ENCODE assay signal across 8 cellular contexts in genomic region chr19:3176715-3177501, GRCh38. TPM values are rescaled to one million over a fixed set of nuclear protein-coding genes. Genes with fewer than 3 reads are reported as not detected.
A peak's percentile ranks its signal among the peaks of the same experiment; 100 is the strongest.
DNase-seq lines count a peak whose midpoint lies in the region; ATAC-seq and TF ChIP-seq lines count a peak whose summit lies in the region.

No MANE protein-coding gene starts in this region.

- peaks cover 19% of the 10 kb centered on the region for H3K36me3 Mint-ChIP-seq in activated naive CD8-positive, alpha-beta T cell treated with anti-CD3 and anti-CD28 coated beads, Interleukin-2, amount 10 ng/mL, durations not matched to agents 7 days and 5 days
- H3K36me3 Mint-ChIP-seq in natural killer cell (no peaks in the 10 kb centered on the region), osteocyte (ENCODE audit: unreplicated experiment) (no peaks in the 10 kb centered on the region)

- H3K36me3 ChIP-seq in SJSA1: no peaks in the 10 kb centered on the region

- peaks cover 14% of the 10 kb centered on the region for H3K4me1 Mint-ChIP-seq in activated naive CD8-positive, alpha-beta T cell treated with anti-CD3 and anti-CD28 coated beads, Interleukin-2, amount 10 ng/mL, durations not matched to agents 7 days and 5 days
- peaks cover 27 to 40% of the 10 kb centered on the region in 2 donors for H3K4me1 Mint-ChIP-seq in natural killer cell
- H3K4me1 Mint-ChIP-seq in osteocyte (ENCODE audit: unreplicated experiment): peaks cover 3% of the 10 kb centered on the region

- peak overlapping the region; percentile 83 for H3K4me3 Mint-ChIP-seq in activated naive CD8-positive, alpha-beta T cell treated with anti-CD3 and anti-CD28 coated beads, Interleukin-2, amount 10 ng/mL, durations not matched to agents 7 days and 5 days
- peak overlapping the region; percentile 78 for H3K4me3 Mint-ChIP-seq in natural killer cell
- no peak overlapping the region for H3K4me3 Mint-ChIP-seq in osteocyte (ENCODE audit: unreplicated experiment)

- peaks cover 19% of the 10 kb centered on the region for H3K4me1 ChIP-seq in SJSA1 (replicated peaks)

- no peaks in the 10 kb centered on the region for H3K9me3 Mint-ChIP-seq in activated naive CD8-positive, alpha-beta T cell treated with anti-CD3 and anti-CD28 coated beads, Interleukin-2, amount 10 ng/mL, durations not matched to agents 7 days and 5 days
- H3K9me3 Mint-ChIP-seq in natural killer cell: no peaks in the 10 kb centered on the region
- H3K9me3 Mint-ChIP-seq in osteocyte (ENCODE audit: unreplicated experiment): no peaks in the 10 kb centered on the region

- peak overlapping the region; percentile 86 for H3K27ac ChIP-seq in SJSA1

- no peaks in the 10 kb centered on the region for H3K9me3 ChIP-seq in SJSA1 (replicated peaks)

- H3K27me3 ChIP-seq in SJSA1 (replicated peaks): no peaks in the 10 kb centered on the region

- peak overlapping the region; percentile 98 for H3K27ac Mint-ChIP-seq in activated naive CD8-positive, alpha-beta T cell treated with anti-CD3 and anti-CD28 coated beads, Interleukin-2, amount 10 ng/mL, durations not matched to agents 7 days and 5 days
- H3K27ac Mint-ChIP-seq in natural killer cell: peak overlapping the region; percentile 72 to 98
- no peak overlapping the region for H3K27ac Mint-ChIP-seq in osteocyte (ENCODE audit: unreplicated experiment)

- TF ChIP-seq CTCF in natural killer cell (IDR thresholded peaks at IDR 0.05): no peak
- no peak for TF ChIP-seq CTCF in osteocyte (IDR thresholded peaks at IDR 0.05)

- DNase-seq in GM04504 (ENCODE audit: low read depth) (peak; percentile 39), SJSA1 (ENCODE audit: low read depth in 1 of 2, low spot score in 2 of 2) (peak; percentile 72 to 87), natural killer cell (peak; percentile 67), osteocyte (ENCODE audit: extremely low spot score, unreplicated experiment) (no peak)
- peak; percentile 73 for DNase-seq in activated naive CD8-positive, alpha-beta T cell treated with anti-CD3 and anti-CD28 coated beads, Interleukin-2, amount 10 ng/mL, durations not matched to agents 7 days and 5 days

- H3K4me3 ChIP-seq in SJSA1: no peak overlapping the region

- POLR2A ChIA-PET in activated naive CD8-positive, alpha-beta T cell treated with anti-CD3 and anti-CD28 coated beads, Interleukin-2, amount 10 ng/mL, durations not matched to agents 7 days and 5 days (lab: Charles Lee): interaction anchor here (0.7 to 1.6 kb wide), 6 partner anchors 10 to 556 kb away, joined by 3 to 8 read pairs (median 4); partner anchors contain the start of gene NCLN

- H3K27me3 Mint-ChIP-seq in activated naive CD8-positive, alpha-beta T cell treated with anti-CD3 and anti-CD28 coated beads, Interleukin-2, amount 10 ng/mL, durations not matched to agents 7 days and 5 days: no peaks in the 10 kb centered on the region
- H3K27me3 Mint-ChIP-seq in natural killer cell (ENCODE audit: low read depth in 2 of 2) (no peaks in the 10 kb centered on the region), osteocyte (ENCODE audit: unreplicated experiment) (no peaks in the 10 kb centered on the region)

- intact Hi-C loops in natural killer cell (cut with micrococcal nuclease): loop anchor here (1.0 to 5.0 kb wide), 2 partner anchors 8 to 45 kb away; partner anchors contain the start of gene NCLN

- peak; percentile 48 for ATAC-seq in activated naive CD8-positive, alpha-beta T cell treated with anti-CD3 and anti-CD28 coated beads, Interleukin-2, amount 10 ng/mL, durations not matched to agents 7 days and 5 days (ENCODE audit: low read depth)
- ATAC-seq in natural killer cell (peak; percentile 61 to 78 (median 68)), HG03095 (IDR thresholded peaks at IDR 0.05; ENCODE audit: unreplicated experiment) (no peak), HG02571 (IDR thresholded peaks at IDR 0.05; ENCODE audit: unreplicated experiment) (no peak), HG02981 (IDR thresholded peaks at IDR 0.05; ENCODE audit: unreplicated experiment) (no peak)

RNA-seq across cellular contexts. Expression of gene S1PR4, which starts 1.7 kb away (rescaled TPM):
- not detected in 2 replicates for total RNA-seq in SJSA1 (2014; rRNA removed; shearing (Covaris generic))
- total RNA-seq in activated naive CD8-positive, alpha-beta T cell treated with anti-CD3 and anti-CD28 coated beads, Interleukin-2, amount 10 ng/mL, durations not matched to agents 7 days and 5 days: 100 to 1,000 TPM; 133 to 134 TPM
- 10 to 100 TPM; 37.1 to 60.4 (median 51.7) TPM for total RNA-seq in natural killer cell
- not detected in 2 replicates for total RNA-seq in osteocyte

RNA-seq across cellular contexts. Expression of gene NCLN, which starts 8.8 kb away (rescaled TPM):
- 143 and 148 TPM in 2 replicates for total RNA-seq in SJSA1 (2014; rRNA removed; shearing (Covaris generic))
- 10 to 100 TPM; 51.1 to 53.8 TPM for total RNA-seq in activated naive CD8-positive, alpha-beta T cell treated with anti-CD3 and anti-CD28 coated beads, Interleukin-2, amount 10 ng/mL, durations not matched to agents 7 days and 5 days
- total RNA-seq in natural killer cell (10 to 100 TPM; 39.6 to 61.4 (median 49.0) TPM), osteocyte (60.6 and 61.9 TPM in 2 replicates)

RNA-seq across cellular contexts. Expression of gene GNA15, which starts 41.1 kb away (rescaled TPM):
- 0.05 TPM in 1 of 2 replicates, not detected in the other for total RNA-seq in SJSA1 (2014; rRNA removed; shearing (Covaris generic))
- 10 to 100 TPM; 17.9 to 19.5 TPM for total RNA-seq in activated naive CD8-positive, alpha-beta T cell treated with anti-CD3 and anti-CD28 coated beads, Interleukin-2, amount 10 ng/mL, durations not matched to agents 7 days and 5 days
- total RNA-seq in natural killer cell: 10 to 100 TPM in 1 of 3 donors, 1 to 10 TPM in 2; 3.9 to 10.4 (median 8.4) TPM
- not detected in 2 replicates for total RNA-seq in osteocyte

RNA-seq across cellular contexts. Expression of gene CELF5, which starts 47.6 kb away (rescaled TPM):
- 2.2 TPM in 1 of 2 replicates, not detected in the other for total RNA-seq in SJSA1 (2014; rRNA removed; shearing (Covaris generic))
- total RNA-seq in activated naive CD8-positive, alpha-beta T cell treated with anti-CD3 and anti-CD28 coated beads, Interleukin-2, amount 10 ng/mL, durations not matched to agents 7 days and 5 days: under 1 TPM in 1 of 2 experiments, not detected in 1; 0.14 TPM
- total RNA-seq in natural killer cell (under 1 TPM in 2 of 3 donors, not detected in 1; 0.41 to 0.83 TPM), osteocyte (0.16 TPM in 1 of 2 replicates, not detected in the other)

Comparison
In these comparisons a context has a peak if more than half of its experiments do, and no peak if none do; other contexts are left out.
1. ATAC-seq: peak in activated naive CD8-positive, alpha-beta T cell treated with anti-CD3 and anti-CD28 coated beads, Interleukin-2, amount 10 ng/mL, durations not matched to agents 7 days and 5 days (single experiment) and natural killer cell (3 of 3); none in HG03095 (single experiment), HG02571 (single experiment) and HG02981 (single experiment).
2. RNA of gene S1PR4, which starts 1.7 kb away (total RNA-seq): 133 to 134 TPM in activated naive CD8-positive, alpha-beta T cell treated with anti-CD3 and anti-CD28 coated beads, Interleukin-2, amount 10 ng/mL, durations not matched to agents 7 days and 5 days and 37.1 to 60.4 TPM in natural killer cell; not detected in SJSA1 and not detected in osteocyte; every median in the first group is over 10 times any median in the second.